Comparison of ENCODE assay signal across 24 cellular contexts in the genomic region with DNA sequence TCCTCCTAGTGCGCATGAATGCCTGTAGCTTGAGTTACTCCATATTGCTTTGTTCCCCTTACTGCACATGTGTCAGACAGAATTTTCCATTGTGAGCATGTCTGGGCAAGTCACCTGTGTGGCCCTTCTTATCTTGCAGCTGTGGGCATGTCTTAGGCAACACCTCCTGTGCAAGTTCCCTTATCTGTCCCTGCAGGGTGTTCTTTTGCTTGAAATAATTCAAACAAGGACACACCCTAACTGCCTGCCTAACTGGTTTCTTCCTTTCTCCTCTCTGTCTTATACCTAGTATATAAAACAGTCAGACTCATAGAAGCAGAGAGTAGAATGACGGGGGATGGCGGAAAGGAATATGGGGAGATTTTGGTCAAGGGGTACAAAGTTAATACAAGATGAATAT.
"Had no signal": no experiment of that assay in that cellular context is flagged by ENCODE, and none has a peak within 500 bp of the region (broad histone marks: within the 10 kb centered on the region; RNA-seq: fewer than 3 reads in every experiment).

No MANE protein-coding gene starts in this region.

- H3K27ac ChIP-seq: breast epithelium, gastrocnemius medialis, left ventricle myocardium inferior, neutrophil, upper lobe of right lung had no signal

- H3K4me1 ChIP-seq: breast epithelium, gastrocnemius medialis, left ventricle myocardium inferior, upper lobe of right lung had no signal

- H3K27me3 ChIP-seq: breast epithelium, gastrocnemius medialis, neutrophil, upper lobe of right lung had no signal

- H3K4me3 ChIP-seq: breast epithelium, gastrocnemius medialis, left ventricle myocardium inferior, lung, upper lobe of right lung had no signal

- H3K36me3 ChIP-seq: breast epithelium, gastrocnemius medialis, left ventricle myocardium inferior, neutrophil, upper lobe of right lung had no signal

- DNase-seq: activated B cell treated with CpG ODN at 0.5 μM for 24 hours; activated CD4-positive, alpha-beta T cell treated with anti-CD3 and anti-CD28 coated beads, Interleukin-2, amount 50 U/mL, for 1 hour; activated CD8-positive, alpha-beta T cell treated with anti-CD3 and anti-CD28 coated beads for 36 hours; activated naive CD8-positive, alpha-beta T cell treated with anti-CD3 and anti-CD28 coated beads, Interleukin-2, amount 50 U/mL, for 24 hours; activated T-cell treated with anti-CD3 and anti-CD28 coated beads, Interleukin-2, amount 50 U/mL, for 48 hours; dermis blood vessel endothelial cell; effector CD4-positive, alpha-beta T cell; gastrocnemius medialis; glutamatergic neuron; left ventricle myocardium inferior; naive B cell; nephron progenitor cell; small intestine; stimulated activated CD4-positive, alpha-beta T cell treated with anti-CD3 and anti-CD28 coated beads, Interleukin-4, amount 100 ng/mL, for 24 hours; stimulated activated naive CD8-positive, alpha-beta T cell treated with anti-CD3 and anti-CD28 coated beads, Interleukin-15, amount 100 ng/mL, for 72 hours; substantia nigra; upper lobe of right lung had no signal

- FAIRE-seq: endometrium, islet of Langerhans, small intestine had no signal

- H3K9me3 ChIP-seq: gastrocnemius medialis, upper lobe of right lung had no signal

- ATAC-seq: activated CD8-positive, alpha-beta T cell treated with anti-CD3 and anti-CD28 coated beads for 36 hours; activated naive CD8-positive, alpha-beta T cell treated with anti-CD3 and anti-CD28 coated beads, Interleukin-2, amount 50 U/mL, for 24 hours; gastrocnemius medialis; sciatic nerve; stimulated activated effector memory CD8-positive, alpha-beta T cell treated with anti-CD3 and anti-CD28 coated beads, Interleukin-12 subunit alpha, Interleukin-12 subunit beta, amount 100 ng/mL, for 72 hours; stimulated activated naive CD8-positive, alpha-beta T cell treated with anti-CD3 and anti-CD28 coated beads, Interleukin-15, amount 100 ng/mL, for 72 hours; upper lobe of right lung had no signal
